ENCODE assay signal across 25 cellular contexts in genomic region chr10:37952926-37953325, GRCh38.
"Had no signal": no experiment of that assay in that cellular context is flagged by ENCODE, and none has a peak within 500 bp of the region (broad histone marks: within the 10 kb centered on the region; RNA-seq: fewer than 3 reads in every experiment).

No MANE protein-coding gene starts in this region.

- H3K36me3 ChIP-seq: cardiac muscle cell had no signal

- DNase-seq: activated CD4-positive, alpha-beta T cell treated with anti-CD3 and anti-CD28 coated beads for 48 hours; activated CD4-positive, alpha-beta T cell treated with anti-CD3 and anti-CD28 coated beads, Interleukin-2, amount 50 U/mL, for 4 hours; activated CD8-positive, alpha-beta T cell treated with anti-CD3 and anti-CD28 coated beads, Interleukin-2, amount 10 ng/mL, durations not matched to agents 7 days and 5 days; activated effector memory CD4-positive, alpha-beta T cell treated with Interleukin-2 at 50 U/mL for 16 hours; activated naive CD4-positive, alpha-beta T cell; activated T-cell treated with anti-CD3 and anti-CD28 coated beads, Interleukin-2, amount 50 U/mL, for 24 hours; amygdala; brain microvascular endothelial cell; MG63; MV-4-11; NCI-H1092 treated with DMSO at 0.1 percent for 48 hours; NCI-H1417 treated with DMSO at 0.1 percent for 48 hours; NCI-H1694 treated with DMSO at 0.1 percent for 48 hours; NCI-H2029 treated with DMSO at 0.1 percent for 48 hours; NCI-H510A treated with DMSO at 0.1 percent for 48 hours; NCI-H69; NK-92 treated with Interleukin-12 subunit alpha and Interleukin-12 subunit beta, amount 100 ng/mL, for 24 hours; OCI-M1; Peyer's patch; SHP77; SW 1271 had no signal

- H3K27ac ChIP-seq: brain microvascular endothelial cell, cardiac muscle cell, Peyer's patch, SJSA1 had no signal

- H3K4me3 ChIP-seq: cardiac muscle cell, MG63, Peyer's patch, SJSA1 had no signal

- H3K27me3 ChIP-seq: brain microvascular endothelial cell, cardiac muscle cell, MG63, Peyer's patch, SJSA1 had no signal

- ATAC-seq: activated CD4-positive, CD25-positive, alpha-beta regulatory T cell treated with anti-CD3 and anti-CD28 coated beads, Interleukin-2, amount 50 U/mL, for 24 hours; activated CD8-positive, alpha-beta T cell treated with anti-CD3 and anti-CD28 coated beads, Interleukin-2, amount 10 ng/mL, durations not matched to agents 7 days and 5 days; SK-N-SH treated with all-trans-retinoic acid at 6 μM for 48 hours had no signal

- H3K9me3 ChIP-seq: MG63, Peyer's patch had no signal

- H3K4me1 ChIP-seq: Peyer's patch, SJSA1 had no signal
